26 cellular contexts compared by ENCODE assay signal in the genomic region with DNA sequence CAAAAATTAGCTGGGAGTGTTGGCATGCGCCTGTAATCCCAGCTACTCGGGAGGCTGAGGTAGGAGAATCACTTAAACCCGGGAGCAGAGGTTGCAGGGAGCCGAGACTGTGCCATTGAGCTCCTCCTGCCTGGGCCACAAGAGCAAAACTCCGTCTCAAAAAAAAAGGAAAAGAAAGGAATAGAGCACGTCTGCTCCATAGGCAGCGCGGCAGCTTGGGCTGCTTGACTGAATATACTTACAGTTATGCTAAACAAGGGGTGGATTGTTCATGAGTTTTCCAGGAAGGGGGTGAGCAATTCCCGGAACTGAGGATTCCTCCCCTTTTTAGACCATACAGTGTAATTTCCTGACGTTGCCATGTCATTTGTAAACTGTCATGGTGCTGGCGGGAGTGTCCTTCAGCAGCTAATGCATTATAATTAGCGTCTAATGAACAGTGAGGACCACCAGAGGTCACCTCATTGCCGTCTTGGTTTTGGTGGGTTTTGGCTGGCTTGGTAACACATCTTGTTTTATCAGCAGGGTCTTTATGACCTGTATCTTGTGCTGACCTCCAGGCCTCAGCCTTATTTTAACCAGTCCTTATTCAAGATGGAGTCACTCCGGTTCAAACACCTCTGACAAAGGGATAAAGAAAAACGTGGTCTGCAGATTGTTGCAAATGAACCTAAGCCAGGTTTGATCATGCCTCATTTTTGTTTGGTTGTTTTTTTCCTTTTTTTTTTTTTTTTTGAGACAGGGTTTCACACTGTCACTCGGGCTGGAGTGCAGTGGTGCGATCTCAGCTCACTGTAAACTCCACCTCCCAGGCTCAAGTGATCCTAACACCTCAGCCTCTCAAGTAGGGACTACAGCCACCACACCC. TPM values are rescaled to one million over a fixed set of nuclear protein-coding genes. Genes with fewer than 3 reads are reported as not detected.
DNase-seq lines count a peak whose midpoint lies in the region; ATAC-seq, FAIRE-seq and TF ChIP-seq lines count a peak whose summit lies in the region.
"Had no signal": no experiment of that assay in that cellular context is flagged by ENCODE, and none has a peak within 500 bp of the region (broad histone marks: within the 10 kb centered on the region; RNA-seq: fewer than 3 reads in every experiment).

No MANE protein-coding gene starts in this region.

- TF ChIP-seq CTCF in K562 (IDR thresholded peaks at IDR 0.05 in 2 of 3, conservative IDR thresholded peaks at IDR 0.05 in 1 of 3; ENCODE audit: insufficient read depth in 2 of 3, low read depth in 1 of 3, low read length in 3 of 3) (peak in 2 of 3 experiments; percentile 19 to 30; a peak in 3 of 6 replicates), parathyroid adenoma (IDR thresholded peaks at IDR 0.05) (no peak)

- no peaks in the 10 kb centered on the region for H3K27me3 ChIP-seq in K562 (ENCODE audit: control insufficient read depth in 2 of 2, insufficient read depth in 2 of 2, low read length in 2 of 2)
- H3K27me3 ChIP-seq in parathyroid adenoma (ENCODE audit: control insufficient read depth, insufficient read depth, low read length), result no peaks in the 10 kb centered on the region
- H3K27me3 ChIP-seq: breast epithelium, colonic mucosa, esophagus squamous epithelium, upper lobe of left lung had no signal

- CTCF ChIA-PET in K562 (lab: Yijun Ruan, JAX; ENCODE audit: low intra/inter-chr PET ratio), result interaction anchor here (0.9 kb wide), 1 partner anchor 99 kb away, joined by 4 read pairs; no protein-coding TSS in a partner anchor

- in situ Hi-C loops in K562 (cut with MboI), result no loop called here

- H3K36me3 Mint-ChIP-seq in activated T-cell treated with anti-CD3 and anti-CD28 coated beads, Interleukin-2, amount 50 U/mL, for 4 hours (ENCODE audit: insufficient read depth), result no peaks in the 10 kb centered on the region
- H3K36me3 Mint-ChIP-seq: activated naive CD4-positive, alpha-beta T cell treated with anti-CD3 and anti-CD28 coated beads, Interleukin-2, amount 10 ng/mL, durations not matched to agents 7 days and 5 days had no signal

- peak; percentile 37 for DNase-seq in NCI-H2227 (lab: John Stamatoyannopoulos, UW; ENCODE audit: unreplicated experiment)
- no peak for DNase-seq in NCI-H2227 treated with DMSO at 0.1 percent for 48 hours (lab: John Stamatoyannopoulos, UW)
- peak; percentile 91 for DNase-seq in OCI-M1 (lab: John Stamatoyannopoulos, UW)
- DNase-seq in K562 (ENCODE audit: extremely low read depth in 1 of 4, low spot score in 3 of 4), result peak; percentile 25 to 96 (median 42)
- DNase-seq in NCI-H345 (lab: John Stamatoyannopoulos, UW), result no peak
- DNase-seq in activated T-cell treated with anti-CD3 and anti-CD28 coated beads, Interleukin-2, amount 50 U/mL, for 4 hours, result no peak
- DNase-seq: activated naive CD4-positive, alpha-beta T cell treated with anti-CD3 and anti-CD28 coated beads, Interleukin-2, amount 10 ng/mL, durations not matched to agents 7 days and 5 days; activated T-cell treated with anti-CD3 and anti-CD28 coated beads, Interleukin-2, amount 50 U/mL, for 72 hours; CD4-positive, alpha-beta T cell; colonic mucosa; DMS153; esophagus squamous epithelium; Kasumi-1; NCI-H1048; NCI-H1694 treated with DMSO at 0.1 percent for 48 hours; T-helper 9 cell; upper lobe of left lung had no signal

- no peak overlapping the region for H3K4me3 Mint-ChIP-seq in activated T-cell treated with anti-CD3 and anti-CD28 coated beads, Interleukin-2, amount 50 U/mL, for 4 hours
- H3K4me3 Mint-ChIP-seq: activated naive CD4-positive, alpha-beta T cell treated with anti-CD3 and anti-CD28 coated beads, Interleukin-2, amount 10 ng/mL, durations not matched to agents 7 days and 5 days; activated T-cell treated with anti-CD3 and anti-CD28 coated beads, Interleukin-2, amount 50 U/mL, for 72 hours; CD4-positive, alpha-beta T cell had no signal

- FAIRE-seq in K562 (lab: Jason Lieb, UNC), result peak; percentile 94
- FAIRE-seq: G401.6, H1 had no signal

- peak overlapping the region; percentile 78 for H3K4me2 ChIP-seq in K562 (ENCODE audit: insufficient read depth, low read length)
- no peak overlapping the region for H3K4me2 ChIP-seq in parathyroid adenoma (ENCODE audit: low read length)

- H3K36me3 ChIP-seq in K562 (ENCODE audit: control insufficient read depth, insufficient read depth, low read length), result no peaks in the 10 kb centered on the region
- H3K36me3 ChIP-seq in parathyroid adenoma (ENCODE audit: control insufficient read depth, insufficient read depth, low read length), result no peaks in the 10 kb centered on the region
- H3K36me3 ChIP-seq: breast epithelium, colonic mucosa, esophagus squamous epithelium, upper lobe of left lung had no signal

- H3K27me3 Mint-ChIP-seq in activated T-cell treated with anti-CD3 and anti-CD28 coated beads, Interleukin-2, amount 50 U/mL, for 4 hours (ENCODE audit: low read depth), result no peaks in the 10 kb centered on the region
- H3K27me3 Mint-ChIP-seq: activated naive CD4-positive, alpha-beta T cell treated with anti-CD3 and anti-CD28 coated beads, Interleukin-2, amount 10 ng/mL, durations not matched to agents 7 days and 5 days; CD4-positive, alpha-beta T cell had no signal

- peak; percentile 35 to 59; a peak in 3 of 4 replicates for TF ChIP-seq RAD21 in K562 (CRISPR knock-in tag; conservative IDR thresholded peaks at IDR 0.05 in 1 of 2, IDR thresholded peaks at IDR 0.05 in 1 of 2)

- H3K4me1 ChIP-seq in K562 (replicated peaks in 1 of 2; ENCODE audit: control insufficient read depth in 2 of 2, insufficient read depth in 2 of 2, low read length in 2 of 2) (peaks cover 11 to 23% of the 10 kb centered on the region in 2 experiments), parathyroid adenoma (peaks cover 8% of the 10 kb centered on the region)
- H3K4me1 ChIP-seq: breast epithelium, colonic mucosa, esophagus squamous epithelium had no signal

- TF ChIP-seq POLR2A in K562 (conservative IDR thresholded peaks at IDR 0.05), result peak; percentile 92

- peak; percentile 88 for TF ChIP-seq EP300 in K562 (IDR thresholded peaks at IDR 0.05; ENCODE audit: low read length)

- H3K4me1 Mint-ChIP-seq in activated T-cell treated with anti-CD3 and anti-CD28 coated beads, Interleukin-2, amount 50 U/mL, for 4 hours (ENCODE audit: low read depth), result no peaks in the 10 kb centered on the region

- ATAC-seq in K562 (peak; percentile 85), GM21619 (IDR thresholded peaks at IDR 0.05; ENCODE audit: unreplicated experiment) (no peak)
- no peak for ATAC-seq in activated T-cell treated with anti-CD3 and anti-CD28 coated beads, Interleukin-2, amount 50 U/mL, for 4 hours
- ATAC-seq: activated CD4-positive, CD25-positive, alpha-beta regulatory T cell treated with anti-CD3 and anti-CD28 coated beads, Interleukin-2, amount 50 U/mL, for 24 hours; activated T-cell treated with anti-CD3 and anti-CD28 coated beads, Interleukin-2, amount 50 U/mL, for 72 hours had no signal

- H2AFZ ChIP-seq in K562 (ENCODE audit: low read depth, low read length), result peak overlapping the region; percentile 95
- peak overlapping the region; percentile 10 for H2AFZ ChIP-seq in parathyroid adenoma

- POLR2A ChIA-PET in K562 (lab: Yijun Ruan, JAX), result interaction anchor here (0.8 to 1.7 kb wide), 8 partner anchors 9 to 314 kb away, joined by 3 to 9 read pairs (median 4); partner anchors contain the start of genes NCBP2 and SENP5

- H3K4me3 ChIP-seq in K562, result peak overlapping the region; percentile 36
- no peak overlapping the region for H3K4me3 ChIP-seq in parathyroid adenoma (ENCODE audit: low read depth, low read length)
- H3K4me3 ChIP-seq: breast epithelium, colonic mucosa, esophagus squamous epithelium, lung, skin epidermis, upper lobe of left lung had no signal

- no peaks in the 10 kb centered on the region for H3K9me1 ChIP-seq in K562 (ENCODE audit: control insufficient read depth, insufficient read depth, low read length)

- no peaks in the 10 kb centered on the region for H3K9me3 ChIP-seq in K562 (replicated peaks; ENCODE audit: control insufficient read depth, insufficient read depth, low read depth, low read length)
- H3K9me3 ChIP-seq in parathyroid adenoma (ENCODE audit: control insufficient read depth, low read length), result no peaks in the 10 kb centered on the region
- H3K9me3 ChIP-seq: breast epithelium, colonic mucosa, esophagus squamous epithelium, upper lobe of left lung had no signal

- no peaks in the 10 kb centered on the region for H3K9me3 Mint-ChIP-seq in activated T-cell treated with anti-CD3 and anti-CD28 coated beads, Interleukin-2, amount 50 U/mL, for 4 hours
- H3K9me3 Mint-ChIP-seq: activated naive CD4-positive, alpha-beta T cell treated with anti-CD3 and anti-CD28 coated beads, Interleukin-2, amount 10 ng/mL, durations not matched to agents 7 days and 5 days; activated T-cell treated with anti-CD3 and anti-CD28 coated beads, Interleukin-2, amount 50 U/mL, for 72 hours; CD4-positive, alpha-beta T cell had no signal

- intact Hi-C loops in K562 (cut with micrococcal nuclease), result loop anchor here (2.0 kb wide), 1 partner anchor 100 kb away; the partner anchor contains the start of gene NCBP2

- no peaks in the 10 kb centered on the region for H3K79me2 ChIP-seq in K562 (ENCODE audit: control insufficient read depth, insufficient read depth, low read length)
- H3K79me2 ChIP-seq in parathyroid adenoma, result no peaks in the 10 kb centered on the region

- 2% methylated on average over 15 of the region's 17 CpGs for WGBS in K562 (ENCODE audit: insufficient coverage, low coverage, missing lambda C conversion rate)

- TSS peak; percentile 85 for BruUV-seq in K562 (replicated peaks; lab: Mats Ljungman, UMichigan)

- no peaks in the 10 kb centered on the region for H4K20me1 ChIP-seq in K562 (replicated peaks; ENCODE audit: control insufficient read depth, insufficient read depth, low read length)

- H3K9ac ChIP-seq in K562 (ENCODE audit: insufficient read depth in 1 of 2, low read depth in 2 of 2, low read length in 2 of 2) (peak overlapping the region; percentile 67 to 83; a peak in 3 of 4 replicates), parathyroid adenoma (no peak overlapping the region)

- H3K27ac ChIP-seq in K562 (ENCODE audit: extremely low read depth, low read depth, low read length) (peak overlapping the region; percentile 90), parathyroid adenoma (no peak overlapping the region)
- H3K27ac ChIP-seq: 22Rv1, breast epithelium, colonic mucosa, esophagus squamous epithelium, upper lobe of left lung had no signal

RNA-seq across cellular contexts. Expression of gene SENP5, which starts 24.9 kb away (rescaled TPM):
- 92.0 and 190 TPM in 2 replicates for total RNA-seq in K562 (2011; cell fraction: chromatin; rRNA removed; ENCODE audit: low replicate concordance)
- 43.0 and 53.3 TPM in 2 replicates for total RNA-seq in K562 (2011; cell fraction: nucleolus; rRNA removed)
- total RNA-seq in K562 (2011; cell fraction: nucleoplasm; rRNA removed), result 79.2 and 121 TPM in 2 replicates
- total RNA-seq in K562 (2014; rRNA removed) (35.8 and 38.4 TPM in 2 replicates), K562 (2014; rRNA removed; fragmentation: Illumina TruSeq; extraction: Trizol) (59.7 and 66.2 TPM in 2 replicates), K562 (2015; rRNA removed; fragmentation: Illumina TruSeq; extraction: Trizol) (51.1 and 54.4 TPM in 2 replicates), K562 (2021) (41.4 and 41.7 TPM in 2 replicates)
- polyA plus RNA-seq in K562 (2011; rRNA removed) (45.1 and 48.8 TPM in 2 replicates), K562 (2014; fragmentation: Illumina TruSeq; extraction: Trizol) (23.8 and 26.0 TPM in 2 replicates), K562 (2014; fragmentation: Nextera tagmentation; extraction: Ambion mirVana) (10 to 100 TPM; 18.3 to 24.8 TPM), K562 (2014; rRNA removed) (28.1 and 30.7 TPM in 2 replicates)
- polyA plus RNA-seq in K562 (2011; cell fraction: cytosol; rRNA removed), result 11.2 and 19.8 TPM in 2 replicates
- polyA plus RNA-seq in K562 (2011; cell fraction: nucleus; rRNA removed), result 45.3 and 60.0 TPM in 2 replicates
- 17.8 and 21.4 TPM in 2 replicates for polyA plus RNA-seq in K562 (2012)
- 142 and 156 TPM in 2 replicates for polyA minus RNA-seq in K562 (2011; rRNA and poly(A)+ RNA removed)
- 63.5 and 63.9 TPM in 2 replicates for polyA minus RNA-seq in K562 (2011; cell fraction: cytosol; rRNA and poly(A)+ RNA removed)
- 24.9 and 55.4 TPM in 2 replicates for polyA minus RNA-seq in K562 (2011; cell fraction: nucleus; rRNA and poly(A)+ RNA removed)
- 10 to 100 TPM; 34.5 to 37.1 (median 34.7) TPM for total RNA-seq in activated T-cell treated with anti-CD3 and anti-CD28 coated beads, Interleukin-2, amount 50 U/mL, for 4 hours

Comparison
In these comparisons a context has a peak if more than half of its experiments do, and no peak if none do; other contexts are left out.
1. DNase-seq: peak in NCI-H2227 (single experiment), OCI-M1 (single experiment) and K562 (4 of 4); none in NCI-H2227 treated with DMSO at 0.1 percent for 48 hours (single experiment), NCI-H345 (single experiment) and activated T-cell treated with anti-CD3 and anti-CD28 coated beads, Interleukin-2, amount 50 U/mL, for 4 hours (single experiment).